In genomic region chr11:61911701-61912529, GRCh38 we compare ENCODE assay signal across 12 cellular contexts. TPM values are rescaled to one million over a fixed set of nuclear protein-coding genes. Genes with fewer than 3 reads are reported as not detected.
DNase-seq lines count a peak whose midpoint lies in the region; ATAC-seq and TF ChIP-seq lines count a peak whose summit lies in the region.
"Had no signal": no experiment of that assay in that cellular context is flagged by ENCODE, and none has a peak within 500 bp of the region (broad histone marks: within the 10 kb centered on the region; RNA-seq: fewer than 3 reads in every experiment).

No MANE protein-coding gene starts in this region.

- H3K18ac ChIP-seq in IMR-90 (ENCODE audit: low read depth, low read length) = no peak overlapping the region

- no peak overlapping the region for H3K4ac ChIP-seq in IMR-90 (ENCODE audit: low read depth, low read length)

- intact Hi-C loops in IMR-90 (cut with micrococcal nuclease) (no loop called here), lower lobe of right lung (cut with DNase I) (no loop called here)

- no peak overlapping the region for H4K91ac ChIP-seq in IMR-90 (ENCODE audit: insufficient read depth, low read depth, low read length)

- no peaks in the 10 kb centered on the region for H3K9me3 ChIP-seq in IMR-90 (ENCODE audit: control insufficient read depth, insufficient read depth, low read length)
- no peaks in the 10 kb centered on the region for H3K9me3 ChIP-seq in lower lobe of right lung
- H3K9me3 ChIP-seq in BE2C = no peaks in the 10 kb centered on the region

- H4K20me1 ChIP-seq in IMR-90 (ENCODE audit: insufficient read depth, low read length) = peaks cover 3% of the 10 kb centered on the region; the same call in 1 of the 2 replicates

- H3K27me3 ChIP-seq in IMR-90 (ENCODE audit: control insufficient read depth, insufficient read depth, low read length) (peaks cover 2% of the 10 kb centered on the region; the same call in 1 of the 2 replicates), lower lobe of right lung (ENCODE audit: low read depth) (peaks cover 8% of the 10 kb centered on the region), foreskin keratinocyte (peaks cover 21% of the 10 kb centered on the region), BE2C (no peaks in the 10 kb centered on the region)

- no peak for ATAC-seq in IMR-90 (ENCODE audit: low read depth)
- ATAC-seq in lower lobe of right lung = no peak
- ATAC-seq in foreskin keratinocyte = no peak

- H3K36me3 ChIP-seq in IMR-90 (ENCODE audit: control insufficient read depth, insufficient read depth, low read length) (no peaks in the 10 kb centered on the region), lower lobe of right lung (peaks cover 4% of the 10 kb centered on the region), BE2C (no peaks in the 10 kb centered on the region)

- 92% methylated on average over 7 of the region's 17 CpGs; no CpG with 5 or more reads in 1 of the 2 experiments for WGBS in IMR-90 (ENCODE audit: extremely low coverage in 2 of 2, insufficient read length in 1 of 2), 2 experiments

- 0 out of 4 replicates have a peak, but pooled peaks cover 0 to 3% of the 10 kb centered on the region in 2 experiments for H3K79me1 ChIP-seq in IMR-90 (ENCODE audit: low read depth in 1 of 2, low read length in 2 of 2)

- POLR2A ChIA-PET in IMR-90 (lab: Charles Lee; ENCODE audit: unreplicated experiment) = no interaction called here

- 0 out of 2 replicates have a peak, but pooled peaks cover 4% of the 10 kb centered on the region for H3K9me1 ChIP-seq in IMR-90 (ENCODE audit: insufficient read depth, low read length)

- H2BK15ac ChIP-seq in IMR-90 (ENCODE audit: low read depth, low read length) = no peak overlapping the region

- no peak overlapping the region for H3K14ac ChIP-seq in IMR-90 (replicated peaks; ENCODE audit: low read depth, low read length)

- dilution Hi-C loops in IMR-90 (cut with HindIII; ENCODE audit: low sequenced_read_pairs, unreplicated experiment) = no loop called here

- no peak for DNase-seq in IMR-90
- peak; percentile 72 for DNase-seq in coronary artery (ENCODE audit: low spot score)
- peak; percentile 26 for DNase-seq in lower lobe of right lung
- DNase-seq in substantia nigra (lab: John Stamatoyannopoulos, UW) = no peak
- no peak for DNase-seq in foreskin keratinocyte
- no peak for DNase-seq in BE2C
- DNase-seq in NCI-H446 (lab: John Stamatoyannopoulos, UW) = no peak
- DNase-seq: activated CD4-positive, alpha-beta T cell treated with anti-CD3 and anti-CD28 coated beads for 48 hours; DND-41; HCEC 1CT; SHP77 treated with DMSO at 0.1 percent for 48 hours had no signal

- in situ Hi-C loops in IMR-90 (cut with MboI; ENCODE audit: low sequenced_read_pairs) = no loop called here

- H2AK5ac ChIP-seq in IMR-90 (ENCODE audit: low read depth, low read length) = no peak overlapping the region

- no peak overlapping the region for H2BK120ac ChIP-seq in IMR-90 (ENCODE audit: low read depth, low read length)

- H3K4me3 ChIP-seq in IMR-90 (ENCODE audit: insufficient read depth, low read depth, low read length) = no peak overlapping the region
- peak overlapping the region; percentile 10 for H3K4me3 ChIP-seq in coronary artery
- H3K4me3 ChIP-seq in lower lobe of right lung = no peak overlapping the region
- H3K4me3 ChIP-seq in BE2C (ENCODE audit: low read depth, low read length) = no peak overlapping the region

- CTCF ChIA-PET in IMR-90 (lab: Yijun Ruan, JAX) = no interaction called here

- H4K8ac ChIP-seq in IMR-90 (ENCODE audit: low read depth in 2 of 2, low read length in 2 of 2) = no peak overlapping the region

- H3K9ac ChIP-seq in IMR-90 (ENCODE audit: low read depth, low read length) = no peak overlapping the region

- H3K4me2 ChIP-seq in IMR-90 (ENCODE audit: low read depth, low read length) = no peak overlapping the region

- no peak overlapping the region for H3K56ac ChIP-seq in IMR-90 (ENCODE audit: extremely low read depth, insufficient read depth, low read length)

- TF ChIP-seq RAD21 in IMR-90 (IDR thresholded peaks at IDR 0.05; ENCODE audit: low read length) = no peak

- peak overlapping the region; percentile 50 for H2AK9ac ChIP-seq in IMR-90 (replicated peaks; ENCODE audit: low read depth, low read length, poor library complexity)

- H4K5ac ChIP-seq in IMR-90 (ENCODE audit: low read depth, low read length) = no peak overlapping the region

- H3K4me1 ChIP-seq in IMR-90 (ENCODE audit: control insufficient read depth, insufficient read depth, low read length) (no peaks in the 10 kb centered on the region), lower lobe of right lung (peaks cover 25% of the 10 kb centered on the region), foreskin keratinocyte (no peaks in the 10 kb centered on the region), BE2C (no peaks in the 10 kb centered on the region)

- no peak for TF ChIP-seq CTCF in IMR-90 (conservative IDR thresholded peaks at IDR 0.05; ENCODE audit: low read depth, low read length)
- no peak for TF ChIP-seq CTCF in coronary artery (IDR thresholded peaks at IDR 0.05)
- no peak for TF ChIP-seq CTCF in lower lobe of right lung (IDR thresholded peaks at IDR 0.05)
- no peak for TF ChIP-seq CTCF in foreskin keratinocyte (conservative IDR thresholded peaks at IDR 0.05)
- TF ChIP-seq CTCF in BE2C (IDR thresholded peaks at IDR 0.05; ENCODE audit: low read depth, low read length) = no peak

- H2AFZ ChIP-seq in IMR-90 (replicated peaks; ENCODE audit: low read length, poor library complexity) = no peak overlapping the region

- no peak for TF ChIP-seq POLR2A in IMR-90 (IDR thresholded peaks at IDR 0.05; ENCODE audit: low read depth, low read length)

- no peak overlapping the region for H2BK5ac ChIP-seq in IMR-90 (ENCODE audit: low read depth, low read length, poor library complexity, severe bottlenecking)

- H3K23ac ChIP-seq in IMR-90 (ENCODE audit: low read depth, low read length) = no peak overlapping the region

- H2BK20ac ChIP-seq in IMR-90 (ENCODE audit: low read depth, low read length) = no peak overlapping the region

- no TSS peak for BruUV-seq in IMR-90 (replicated peaks; lab: Mats Ljungman, UMichigan)

- H3K27ac ChIP-seq in IMR-90 (ENCODE audit: insufficient read depth, low read length) = no peak overlapping the region
- H3K27ac ChIP-seq in coronary artery = peak overlapping the region in 1 of 2 donors; percentile 82
- H3K27ac ChIP-seq in lower lobe of right lung = no peak overlapping the region
- H3K27ac ChIP-seq in substantia nigra (ENCODE audit: low read depth, low read length, poor library complexity, severe bottlenecking) = peak overlapping the region; percentile 44
- H3K27ac ChIP-seq in foreskin keratinocyte = no peak overlapping the region

TF ChIP-seq in IMR-90, 13 proteins besides CTCF, POLR2A, EP300 and RAD21:
- TF ChIP-seq SMC3 (IDR thresholded peaks at IDR 0.05; ENCODE audit: low read depth, low read length) (no peak), NFE2L2 (IDR thresholded peaks at IDR 0.05; ENCODE audit: low read depth, low read length) (no peak), MAZ (IDR thresholded peaks at IDR 0.05; ENCODE audit: borderline replicate concordance, low read depth, low read length) (no peak), BHLHE40 (IDR thresholded peaks at IDR 0.05; ENCODE audit: low read depth, low read length) (no peak), CHD1 (IDR thresholded peaks at IDR 0.05; ENCODE audit: low read depth, low read length) (no peak), MXI1 (IDR thresholded peaks at IDR 0.05; ENCODE audit: borderline replicate concordance, low read depth, low read length) (no peak), CEBPB (IDR thresholded peaks at IDR 0.05; ENCODE audit: low read depth, low read length) (no peak), RFX5 (IDR thresholded peaks at IDR 0.05; ENCODE audit: low read depth, low read length) (no peak)

RNA-seq across cellular contexts. Expression of gene RAB3IL1, which starts 5.5 kb away (rescaled TPM):
- total RNA-seq in IMR-90 (2012; rRNA removed) = 0.28 and 0.72 TPM in 2 replicates
- polyA plus RNA-seq in IMR-90 (2012; rRNA removed) = 1.9 TPM in 2 replicates
- polyA plus RNA-seq in IMR-90 (2012; cell fraction: cytosol; rRNA removed) = 0.84 and 2.4 TPM in 2 replicates
- 2.7 and 2.8 TPM in 2 replicates for polyA plus RNA-seq in IMR-90 (2012; cell fraction: nucleus; rRNA removed; ENCODE audit: low replicate concordance)
- 11.4 TPM for total RNA-seq in lower lobe of right lung
- total RNA-seq in foreskin keratinocyte = 0.31 and 0.35 TPM in 2 replicates
- polyA plus RNA-seq in foreskin keratinocyte = 0.52 and 0.55 TPM in 2 replicates
- 42.9 TPM for polyA plus RNA-seq in BE2C (2012; ENCODE audit: insufficient read depth, insufficient read length, low read depth)

RNA-seq across cellular contexts. Expression of gene FADS3, which starts 20.6 kb away (rescaled TPM):
- 38.0 and 54.5 TPM in 2 replicates for total RNA-seq in IMR-90 (2012; rRNA removed)
- 110 and 147 TPM in 2 replicates for polyA plus RNA-seq in IMR-90 (2012; rRNA removed)
- 34.0 and 101 TPM in 2 replicates for polyA plus RNA-seq in IMR-90 (2012; cell fraction: cytosol; rRNA removed)
- polyA plus RNA-seq in IMR-90 (2012; cell fraction: nucleus; rRNA removed; ENCODE audit: low replicate concordance) = 556 and 1,224 TPM in 2 replicates
- total RNA-seq in lower lobe of right lung = 50.1 TPM
- total RNA-seq in foreskin keratinocyte = 7.1 and 7.9 TPM in 2 replicates
- 8.0 and 8.8 TPM in 2 replicates for polyA plus RNA-seq in foreskin keratinocyte
- polyA plus RNA-seq in BE2C (2012; ENCODE audit: insufficient read depth, insufficient read length, low read depth) = 21.4 TPM

RNA-seq across cellular contexts. Expression of gene BEST1, which starts 38.2 kb away (rescaled TPM):
- total RNA-seq in IMR-90 (2012; rRNA removed) (0.83 and 0.90 TPM in 2 replicates), lower lobe of right lung (14.1 TPM), foreskin keratinocyte (0.07 and 0.10 TPM in 2 replicates)
- polyA plus RNA-seq in IMR-90 (2012; rRNA removed) (1.2 and 1.4 TPM in 2 replicates), foreskin keratinocyte (0.25 TPM in 2 replicates)
- polyA plus RNA-seq in IMR-90 (2012; cell fraction: cytosol; rRNA removed) = 0.44 and 1.1 TPM in 2 replicates
- 6.3 and 7.2 TPM in 2 replicates for polyA plus RNA-seq in IMR-90 (2012; cell fraction: nucleus; rRNA removed; ENCODE audit: low replicate concordance)
- polyA plus RNA-seq in BE2C (2012; ENCODE audit: insufficient read depth, insufficient read length, low read depth) = 1.5 TPM
- total RNA-seq: endothelial cell of umbilical vein had no signal

RNA-seq across cellular contexts. Expression of gene FTH1, which starts 55.5 kb away (rescaled TPM):
- total RNA-seq in IMR-90 (2012; rRNA removed) = 344 and 385 TPM in 2 replicates
- 2,453 and 2,516 TPM in 2 replicates for polyA plus RNA-seq in IMR-90 (2012; rRNA removed)
- polyA plus RNA-seq in IMR-90 (2012; cell fraction: cytosol; rRNA removed) = 1,842 and 5,333 TPM in 2 replicates
- polyA plus RNA-seq in IMR-90 (2012; cell fraction: nucleus; rRNA removed; ENCODE audit: low replicate concordance) = 767 and 934 TPM in 2 replicates
- total RNA-seq in lower lobe of right lung = 4,616 TPM
- 845 and 1,177 TPM in 2 replicates for total RNA-seq in foreskin keratinocyte
- 2,804 and 3,960 TPM in 2 replicates for polyA plus RNA-seq in foreskin keratinocyte
- 1,702 TPM for polyA plus RNA-seq in BE2C (2012; ENCODE audit: insufficient read depth, insufficient read length, low read depth)

Comparison
In these comparisons a context has a peak if more than half of its experiments do, and no peak if none do; other contexts are left out.
1. DNase-seq: peak in coronary artery (single experiment) and lower lobe of right lung (single experiment); none in IMR-90 (single experiment), substantia nigra (0 of 49), foreskin keratinocyte (0 of 2), BE2C (single experiment) and NCI-H446 (0 of 2).